ENCODE assay signal across 1 cellular context in genomic region chr3:127087441-127087840, GRCh38.
TF ChIP-seq lines count a peak whose summit lies in the region.

No MANE protein-coding gene starts in this region.

TF ChIP-seq in H1, 55 proteins besides CTCF, POLR2A, EP300 and RAD21 (continued from another document):
- no peak for TF ChIP-seq E2F6 (IDR thresholded peaks at IDR 0.05)
